Comparison of ENCODE assay signal across 23 cellular contexts in genomic region chr1:226209307-226210059, GRCh38. TPM values are rescaled to one million over a fixed set of nuclear protein-coding genes. Genes with fewer than 3 reads are reported as not detected.
DNase-seq lines count a peak whose midpoint lies in the region; ATAC-seq lines count a peak whose summit lies in the region.
"Had no signal": no experiment of that assay in that cellular context is flagged by ENCODE, and none has a peak within 500 bp of the region (broad histone marks: within the 10 kb centered on the region; RNA-seq: fewer than 3 reads in every experiment).

No MANE protein-coding gene starts in this region.

- peak; percentile 37 for DNase-seq in DMS 273 treated with DMSO at 0.1 percent for 48 hours (lab: John Stamatoyannopoulos, UW)
- peak; percentile 60 for DNase-seq in NCI-H2171 treated with DMSO at 0.1 percent for 48 hours (lab: John Stamatoyannopoulos, UW)
- peak; percentile 66 for DNase-seq in cerebellum (ENCODE audit: low spot score)
- DNase-seq in myocyte (ENCODE audit: low read depth) = peak; percentile 77
- DNase-seq in LoVo (ENCODE audit: low spot score) = no peak
- no peak for DNase-seq in NCI-H1436 treated with DMSO at 0.1 percent for 48 hours (lab: John Stamatoyannopoulos, UW)
- DNase-seq: activated CD4-positive, alpha-beta T cell treated with anti-CD3 and anti-CD28 coated beads for 4 hours; activated naive CD4-positive, alpha-beta T cell treated with anti-CD3 and anti-CD28 coated beads, Interleukin-2, amount 50 U/mL, for 16 hours; activated T-cell treated with anti-CD3 and anti-CD28 coated beads, Interleukin-2, amount 50 U/mL, for 72 hours; anterior cingulate cortex; central memory CD4-positive, alpha-beta T cell; heart right ventricle; NCI-H2029 treated with DMSO at 0.1 percent for 48 hours; NCI-H526 treated with DMSO at 0.1 percent for 48 hours; nucleus accumbens; SIG-M5; small intestine; stimulated activated naive CD4-positive, alpha-beta T cell; T-helper 1 cell had no signal

- H3K27me3 Mint-ChIP-seq in activated T-helper 17 cell treated with anti-CD3 and anti-CD28 coated beads, Interleukin-2, amount 50 U/mL, for 72 hours = no peaks in the 10 kb centered on the region

- H3K36me3 Mint-ChIP-seq in activated T-helper 17 cell treated with anti-CD3 and anti-CD28 coated beads, Interleukin-2, amount 50 U/mL, for 72 hours (ENCODE audit: low read depth) = no peaks in the 10 kb centered on the region
- H3K36me3 Mint-ChIP-seq: CD14-positive monocyte had no signal

- no peaks in the 10 kb centered on the region for H3K4me1 Mint-ChIP-seq in activated T-helper 17 cell treated with anti-CD3 and anti-CD28 coated beads, Interleukin-2, amount 50 U/mL, for 72 hours
- H3K4me1 Mint-ChIP-seq: CD14-positive monocyte had no signal

- no peak overlapping the region for H3K27ac Mint-ChIP-seq in activated T-helper 17 cell treated with anti-CD3 and anti-CD28 coated beads, Interleukin-2, amount 50 U/mL, for 72 hours
- H3K27ac Mint-ChIP-seq: activated T-cell treated with anti-CD3 and anti-CD28 coated beads, Interleukin-2, amount 50 U/mL, for 72 hours; CD14-positive monocyte had no signal

- no peaks in the 10 kb centered on the region for H3K9me3 Mint-ChIP-seq in activated T-helper 17 cell treated with anti-CD3 and anti-CD28 coated beads, Interleukin-2, amount 50 U/mL, for 72 hours
- H3K9me3 Mint-ChIP-seq: activated T-cell treated with anti-CD3 and anti-CD28 coated beads, Interleukin-2, amount 50 U/mL, for 72 hours; CD14-positive monocyte had no signal

- H3K4me3 Mint-ChIP-seq in activated T-helper 17 cell treated with anti-CD3 and anti-CD28 coated beads, Interleukin-2, amount 50 U/mL, for 72 hours = no peak overlapping the region
- H3K4me3 Mint-ChIP-seq: activated T-cell treated with anti-CD3 and anti-CD28 coated beads, Interleukin-2, amount 50 U/mL, for 72 hours; CD14-positive monocyte had no signal

- no peak for ATAC-seq in GM21526 (IDR thresholded peaks at IDR 0.05; ENCODE audit: low FRiP score, unreplicated experiment)
- no peak for ATAC-seq in activated T-helper 17 cell treated with anti-CD3 and anti-CD28 coated beads, Interleukin-2, amount 50 U/mL, for 72 hours (replicated peaks)
- ATAC-seq: activated T-cell treated with anti-CD3 and anti-CD28 coated beads, Interleukin-2, amount 50 U/mL, for 72 hours; heart right ventricle had no signal

RNA-seq across cellular contexts. Expression of gene MIXL1, which starts 14.0 kb away (rescaled TPM):
- total RNA-seq in cerebellum (0.18 TPM), myocyte (not detected in 2 replicates)
- polyA plus RNA-seq in myocyte (2012) = 0.06 TPM
- under 1 TPM in 1 of 2 donors, not detected in 1; 0.15 TPM for total RNA-seq in activated T-helper 17 cell treated with anti-CD3 and anti-CD28 coated beads, Interleukin-2, amount 50 U/mL, for 72 hours
- total RNA-seq: activated T-cell treated with anti-CD3 and anti-CD28 coated beads, Interleukin-2, amount 50 U/mL, for 72 hours; thoracic aorta had no signal
- polyA plus RNA-seq: CD14-positive monocyte had no signal

RNA-seq across cellular contexts. Expression of gene ACBD3, which starts 22.9 kb away (rescaled TPM):
- total RNA-seq in cerebellum (32.2 TPM), myocyte (54.6 and 82.4 TPM in 2 replicates)
- polyA plus RNA-seq in myocyte (2012) = 33.2 TPM
- total RNA-seq in activated T-helper 17 cell treated with anti-CD3 and anti-CD28 coated beads, Interleukin-2, amount 50 U/mL, for 72 hours = 10 to 100 TPM; 20.3 to 23.9 TPM

Comparison
In these comparisons a context has a peak if more than half of its experiments do, and no peak if none do; other contexts are left out.
1. DNase-seq: peak in DMS 273 treated with DMSO at 0.1 percent for 48 hours (single experiment), NCI-H2171 treated with DMSO at 0.1 percent for 48 hours (single experiment), cerebellum (single experiment) and myocyte (single experiment); none in LoVo (single experiment) and NCI-H1436 treated with DMSO at 0.1 percent for 48 hours (single experiment).